ENCODE assay signal across 12 cellular contexts in genomic region chr9:114317665-114318357, GRCh38. TPM values are rescaled to one million over a fixed set of nuclear protein-coding genes. Genes with fewer than 3 reads are reported as not detected.
A peak's percentile ranks its signal among the peaks of the same experiment; 100 is the strongest.
DNase-seq lines count a peak whose midpoint lies in the region; ATAC-seq and TF ChIP-seq lines count a peak whose summit lies in the region.
"Had no signal": no experiment of that assay in that cellular context is flagged by ENCODE, and none has a peak within 500 bp of the region (broad histone marks: within the 10 kb centered on the region; RNA-seq: fewer than 3 reads in every experiment).

No MANE protein-coding gene starts in this region.

- no peaks in the 10 kb centered on the region for H3K27me3 ChIP-seq in lower lobe of right lung (ENCODE audit: low read depth)

- peak overlapping the region; percentile 77 for H3K27ac Mint-ChIP-seq in activated naive CD8-positive, alpha-beta T cell treated with anti-CD3 and anti-CD28 coated beads for 36 hours
- H3K27ac Mint-ChIP-seq in activated naive CD8-positive, alpha-beta T cell treated with anti-CD3 and anti-CD28 coated beads, Interleukin-2, amount 50 U/mL, for 24 hours = no peak overlapping the region
- H3K27ac Mint-ChIP-seq: activated T-helper 2 cell treated with anti-CD3 and anti-CD28 coated beads, Interferon-gamma antibody, Interleukin-2, Interleukin-4, amounts not matched to agents 10 μg/mL and 5 μg/mL and 100 μg/mL, durations not matched to agents 14 hours and 24 hours and 36 hours had no signal

- no peak overlapping the region for H3K4me3 Mint-ChIP-seq in activated naive CD8-positive, alpha-beta T cell treated with anti-CD3 and anti-CD28 coated beads for 36 hours
- no peak overlapping the region for H3K4me3 Mint-ChIP-seq in activated naive CD8-positive, alpha-beta T cell treated with anti-CD3 and anti-CD28 coated beads, Interleukin-2, amount 50 U/mL, for 24 hours

- no peaks in the 10 kb centered on the region for H3K9me3 Mint-ChIP-seq in activated naive CD8-positive, alpha-beta T cell treated with anti-CD3 and anti-CD28 coated beads for 36 hours
- no peaks in the 10 kb centered on the region for H3K9me3 Mint-ChIP-seq in activated naive CD8-positive, alpha-beta T cell treated with anti-CD3 and anti-CD28 coated beads, Interleukin-2, amount 50 U/mL, for 24 hours
- H3K9me3 Mint-ChIP-seq: activated T-helper 2 cell treated with anti-CD3 and anti-CD28 coated beads, Interferon-gamma antibody, Interleukin-2, Interleukin-4, amounts not matched to agents 10 μg/mL and 5 μg/mL and 100 μg/mL, durations not matched to agents 14 hours and 24 hours and 36 hours had no signal

- H3K9me3 ChIP-seq in lower lobe of right lung = no peaks in the 10 kb centered on the region

- no peaks in the 10 kb centered on the region for H3K36me3 Mint-ChIP-seq in activated naive CD8-positive, alpha-beta T cell treated with anti-CD3 and anti-CD28 coated beads for 36 hours
- H3K36me3 Mint-ChIP-seq in activated naive CD8-positive, alpha-beta T cell treated with anti-CD3 and anti-CD28 coated beads, Interleukin-2, amount 50 U/mL, for 24 hours (ENCODE audit: low read depth) = no peaks in the 10 kb centered on the region

- H3K27me3 Mint-ChIP-seq in activated naive CD8-positive, alpha-beta T cell treated with anti-CD3 and anti-CD28 coated beads for 36 hours = no peaks in the 10 kb centered on the region
- H3K27me3 Mint-ChIP-seq in activated naive CD8-positive, alpha-beta T cell treated with anti-CD3 and anti-CD28 coated beads, Interleukin-2, amount 50 U/mL, for 24 hours = peaks cover 6% of the 10 kb centered on the region

- H3K4me1 Mint-ChIP-seq in activated naive CD8-positive, alpha-beta T cell treated with anti-CD3 and anti-CD28 coated beads for 36 hours = peaks cover 4% of the 10 kb centered on the region
- H3K4me1 Mint-ChIP-seq in activated naive CD8-positive, alpha-beta T cell treated with anti-CD3 and anti-CD28 coated beads, Interleukin-2, amount 50 U/mL, for 24 hours = peaks cover 9% of the 10 kb centered on the region

- DNase-seq in activated naive CD8-positive, alpha-beta T cell treated with anti-CD3 and anti-CD28 coated beads for 36 hours = no peak
- DNase-seq in activated naive CD8-positive, alpha-beta T cell treated with anti-CD3 and anti-CD28 coated beads, Interleukin-2, amount 50 U/mL, for 24 hours = no peak
- DNase-seq in OCI-M1 (lab: John Stamatoyannopoulos, UW) (peak; percentile 73), fibroblast of mammary gland (ENCODE audit: low read depth) (peak; percentile 68), ureter (ENCODE audit: low spot score) (peak; percentile 1), activated gamma-delta T cell (lab: John Stamatoyannopoulos, UW) (no peak), lower lobe of right lung (no peak)
- DNase-seq: NCI-H2029 treated with DMSO at 0.1 percent for 48 hours, nucleus accumbens had no signal

- TF ChIP-seq CTCF in fibroblast of mammary gland (conservative IDR thresholded peaks at IDR 0.05; ENCODE audit: control insufficient read depth, insufficient read depth, low read depth, low read length) (no peak), lower lobe of right lung (IDR thresholded peaks at IDR 0.05) (no peak)

- peaks cover 5% of the 10 kb centered on the region for H3K4me1 ChIP-seq in lower lobe of right lung

- no peaks in the 10 kb centered on the region for H3K36me3 ChIP-seq in lower lobe of right lung

- H3K27ac ChIP-seq in lower lobe of right lung = no peak overlapping the region

- H3K4me3 ChIP-seq in fibroblast of mammary gland (ENCODE audit: control insufficient read depth, low read depth, low read length) (no peak overlapping the region), lower lobe of right lung (no peak overlapping the region)

- intact Hi-C loops in lower lobe of right lung (cut with DNase I) = no loop called here

- no peak for ATAC-seq in activated naive CD8-positive, alpha-beta T cell treated with anti-CD3 and anti-CD28 coated beads, Interleukin-2, amount 50 U/mL, for 24 hours
- ATAC-seq in GM21723 (IDR thresholded peaks at IDR 0.05; ENCODE audit: unreplicated experiment) = no peak
- no peak for ATAC-seq in lower lobe of right lung

RNA-seq across cellular contexts. Expression of gene ORM1, which starts 5.1 kb away (rescaled TPM):
- not detected for total RNA-seq in activated naive CD8-positive, alpha-beta T cell treated with anti-CD3 and anti-CD28 coated beads for 36 hours
- total RNA-seq in ureter (3.3 TPM), lower lobe of right lung (9.2 TPM)
- total RNA-seq: activated T-helper 2 cell treated with anti-CD3 and anti-CD28 coated beads, Interferon-gamma antibody, Interleukin-2, Interleukin-4, amounts not matched to agents 10 μg/mL and 5 μg/mL and 100 μg/mL, durations not matched to agents 14 hours and 24 hours and 36 hours; H1 had no signal

RNA-seq across cellular contexts. Expression of gene ORM2, which starts 11.9 kb away (rescaled TPM):
- total RNA-seq in activated naive CD8-positive, alpha-beta T cell treated with anti-CD3 and anti-CD28 coated beads for 36 hours = not detected
- not detected for total RNA-seq in ureter
- 3.1 TPM for total RNA-seq in lower lobe of right lung
- total RNA-seq: activated T-helper 2 cell treated with anti-CD3 and anti-CD28 coated beads, Interferon-gamma antibody, Interleukin-2, Interleukin-4, amounts not matched to agents 10 μg/mL and 5 μg/mL and 100 μg/mL, durations not matched to agents 14 hours and 24 hours and 36 hours; H1 had no signal

Comparison
In these comparisons a context has a peak if more than half of its experiments do, and no peak if none do; other contexts are left out.
1. DNase-seq: peak in OCI-M1 (single experiment), fibroblast of mammary gland (single experiment) and ureter (single experiment); none in activated naive CD8-positive, alpha-beta T cell treated with anti-CD3 and anti-CD28 coated beads for 36 hours (single experiment), activated naive CD8-positive, alpha-beta T cell treated with anti-CD3 and anti-CD28 coated beads, Interleukin-2, amount 50 U/mL, for 24 hours (single experiment), activated gamma-delta T cell (single experiment) and lower lobe of right lung (single experiment).